9 cellular contexts compared by ENCODE assay signal in genomic region chr7:44038961-44039558, GRCh38. TPM values are rescaled to one million over a fixed set of nuclear protein-coding genes. Genes with fewer than 3 reads are reported as not detected.
DNase-seq lines count a peak whose midpoint lies in the region; ATAC-seq, FAIRE-seq and TF ChIP-seq lines count a peak whose summit lies in the region.
"Not testable (repeated sequence)": the region's sequence is repeated elsewhere in the genome, so short reads cannot be mapped to it uniquely, and the experiment has no call there.
"Had no signal": no experiment of that assay in that cellular context is flagged by ENCODE, and none has a peak within 500 bp of the region (broad histone marks: within the 10 kb centered on the region; RNA-seq: fewer than 3 reads in every experiment).

No MANE protein-coding gene starts in this region.

- DNase-seq in GM10248 (ENCODE audit: extremely low spot score) (peak; percentile 74), NCI-H146 (lab: John Stamatoyannopoulos, UW) (peak; percentile 99), Right ventricle myocardium superior (peak; percentile 97), pancreas (peak; percentile 94 to 99 (median 98)), suprapubic skin (ENCODE audit: low spot score in 2 of 2) (peak; percentile 96 to 97)
- peak; percentile 80 for DNase-seq in T-helper 2 cell treated with Interferon-gamma antibody and Interleukin-4, amounts not matched to agents 5 μg/mL and 100 μg/mL, for 36 hours (ENCODE audit: low spot score)
- peak; percentile 90 for DNase-seq in activated naive CD8-positive, alpha-beta T cell treated with anti-CD3 and anti-CD28 coated beads, Interleukin-2, amount 50 U/mL, for 24 hours

- H3K27ac ChIP-seq in pancreas = peak overlapping the region in 2 of 4 donors; percentile 41 to 54
- H3K27ac ChIP-seq in suprapubic skin = not testable (repeated sequence)

- H3K4me1 Mint-ChIP-seq in T-helper 2 cell treated with Interferon-gamma antibody and Interleukin-4, amounts not matched to agents 5 μg/mL and 100 μg/mL, for 36 hours (ENCODE audit: low read depth) = peaks cover 13% of the 10 kb centered on the region
- H3K4me1 Mint-ChIP-seq in activated naive CD8-positive, alpha-beta T cell treated with anti-CD3 and anti-CD28 coated beads, Interleukin-2, amount 50 U/mL, for 24 hours = peaks cover 18% of the 10 kb centered on the region

- TF ChIP-seq CTCF in GM10248 (IDR thresholded peaks at IDR 0.05; ENCODE audit: control extremely low read depth, extremely low read depth, low read depth, missing control alignments); pancreas (IDR thresholded peaks at IDR 0.05); suprapubic skin (IDR thresholded peaks at IDR 0.05): not testable (repeated sequence)

- H3K4me1 ChIP-seq in pancreas = not testable (repeated sequence)
- H3K4me1 ChIP-seq in suprapubic skin = peaks cover 19% of the 10 kb centered on the region

- ATAC-seq in HG02678 (IDR thresholded peaks at IDR 0.05; ENCODE audit: unreplicated experiment) = peak; percentile 63
- peak; percentile 70 for ATAC-seq in activated naive CD8-positive, alpha-beta T cell treated with anti-CD3 and anti-CD28 coated beads, Interleukin-2, amount 50 U/mL, for 24 hours
- peak; percentile 94 for ATAC-seq in Right ventricle myocardium superior (ENCODE audit: poor library complexity)
- peak; percentile 85 to 93 (median 86) for ATAC-seq in pancreas

- TF ChIP-seq POLR2A in suprapubic skin (IDR thresholded peaks at IDR 0.05) = not testable (repeated sequence)

- CTCF ChIA-PET in GM10248 (lab: Yijun Ruan, JAX) = not testable (repeated sequence)

- not testable (repeated sequence) for H3K9me3 Mint-ChIP-seq in T-helper 2 cell treated with Interferon-gamma antibody and Interleukin-4, amounts not matched to agents 5 μg/mL and 100 μg/mL, for 36 hours; activated naive CD8-positive, alpha-beta T cell treated with anti-CD3 and anti-CD28 coated beads, Interleukin-2, amount 50 U/mL, for 24 hours

- POLR2A ChIA-PET in GM10248 (lab: Yijun Ruan, JAX) = interaction anchor here (0.7 kb wide), 1 partner anchor 19 kb away, joined by 4 read pairs; no protein-coding TSS in a partner anchor

- H3K27me3 Mint-ChIP-seq in T-helper 2 cell treated with Interferon-gamma antibody and Interleukin-4, amounts not matched to agents 5 μg/mL and 100 μg/mL, for 36 hours (ENCODE audit: low read depth); activated naive CD8-positive, alpha-beta T cell treated with anti-CD3 and anti-CD28 coated beads, Interleukin-2, amount 50 U/mL, for 24 hours: not testable (repeated sequence)

- H3K4me3 ChIP-seq in pancreas = peak overlapping the region in 2 of 4 donors; percentile 2 to 20
- peak overlapping the region; percentile 8 for H3K4me3 ChIP-seq in suprapubic skin

- intact Hi-C loops in Right ventricle myocardium superior (cut with DNase I); pancreas (cut with DNase I): not testable (repeated sequence)

- H3K36me3 ChIP-seq in pancreas, suprapubic skin: not testable (repeated sequence)

- not testable (repeated sequence) for H3K27me3 ChIP-seq in pancreas, suprapubic skin

- peak overlapping the region; percentile 78 for H3K4me3 Mint-ChIP-seq in T-helper 2 cell treated with Interferon-gamma antibody and Interleukin-4, amounts not matched to agents 5 μg/mL and 100 μg/mL, for 36 hours
- peak overlapping the region; percentile 67 for H3K4me3 Mint-ChIP-seq in activated naive CD8-positive, alpha-beta T cell treated with anti-CD3 and anti-CD28 coated beads, Interleukin-2, amount 50 U/mL, for 24 hours

- WGBS in pancreas, 2 donors = 1 to 8% methylated on average over 12 to 18 of the region's 26 CpGs
- 0% methylated on average over 3 of the region's 26 CpGs for WGBS in suprapubic skin

- peak; percentile 79 for FAIRE-seq in pancreas (lab: Jason Lieb, UNC)

- not testable (repeated sequence) for H3K36me3 Mint-ChIP-seq in T-helper 2 cell treated with Interferon-gamma antibody and Interleukin-4, amounts not matched to agents 5 μg/mL and 100 μg/mL, for 36 hours (ENCODE audit: low read depth); activated naive CD8-positive, alpha-beta T cell treated with anti-CD3 and anti-CD28 coated beads, Interleukin-2, amount 50 U/mL, for 24 hours (ENCODE audit: low read depth)

- H3K9me3 ChIP-seq in pancreas, suprapubic skin: not testable (repeated sequence)

- peak overlapping the region; percentile 91 for H3K27ac Mint-ChIP-seq in T-helper 2 cell treated with Interferon-gamma antibody and Interleukin-4, amounts not matched to agents 5 μg/mL and 100 μg/mL, for 36 hours
- peak overlapping the region; percentile 61 for H3K27ac Mint-ChIP-seq in activated naive CD8-positive, alpha-beta T cell treated with anti-CD3 and anti-CD28 coated beads, Interleukin-2, amount 50 U/mL, for 24 hours

- TF ChIP-seq EP300 in suprapubic skin (IDR thresholded peaks at IDR 0.05) = not testable (repeated sequence)

RNA-seq across cellular contexts. Expression of gene DBNL, which starts 5.4 kb away (rescaled TPM):
- total RNA-seq in Right ventricle myocardium superior (28.0 TPM), pancreas (10 to 100 TPM; 22.1 to 46.9 (median 30.2) TPM), suprapubic skin (100 to 1,000 TPM in 1 of 4 donors, 10 to 100 TPM in 3; 95.7 to 133 (median 98.2) TPM)
- polyA plus RNA-seq in pancreas = 10 to 100 TPM; 44.9 to 53.7 TPM

RNA-seq across cellular contexts. Expression of gene PGAM2, which starts 26.3 kb away (rescaled TPM):
- total RNA-seq in Right ventricle myocardium superior (1,131 TPM), pancreas (under 1 TPM in 5 of 6 donors, not detected in 1; 0.49 to 0.73 (median 0.59) TPM), suprapubic skin (1 to 10 TPM in 2 of 4 donors, not detected in 2; 2.3 to 5.0 TPM)
- polyA plus RNA-seq in pancreas = 1 to 10 TPM; 3.3 to 6.7 TPM
- total RNA-seq: HT1080 had no signal

RNA-seq across cellular contexts. Expression of gene SPDYE1, which starts 41.4 kb away (rescaled TPM):
- total RNA-seq in Right ventricle myocardium superior (not detected), pancreas (under 1 TPM in 1 of 6 donors, not detected in 5; 0.09 TPM), suprapubic skin (not detected)
- not detected for polyA plus RNA-seq in pancreas
- total RNA-seq: HT1080 had no signal

RNA-seq across cellular contexts. Expression of gene POLM, which starts 43.3 kb away (rescaled TPM):
- total RNA-seq in Right ventricle myocardium superior (15.5 TPM), pancreas (10 to 100 TPM in 5 of 6 donors, 1 to 10 TPM in 1; 9.0 to 16.4 (median 11.5) TPM), suprapubic skin (10 to 100 TPM; 38.0 to 77.6 (median 56.9) TPM)
- 10 to 100 TPM; 21.0 to 28.6 TPM for polyA plus RNA-seq in pancreas

Comparison
In these comparisons a context has a peak if more than half of its experiments do, and no peak if none do; other contexts are left out.
1. RNA of gene PGAM2, which starts 26.3 kb away (total RNA-seq): 1,131 TPM in Right ventricle myocardium superior (single experiment); 2.3 to 5.0 TPM in suprapubic skin and 0.49 to 0.73 TPM in pancreas; every median in the first group is over 100 times any median in the second.
2. Peak in every context shown above with its lines, with median percentiles within 50 percentile points of each other: DNase-seq and ATAC-seq.